Comparison of ENCODE assay signal across 11 cellular contexts in the genomic region with DNA sequence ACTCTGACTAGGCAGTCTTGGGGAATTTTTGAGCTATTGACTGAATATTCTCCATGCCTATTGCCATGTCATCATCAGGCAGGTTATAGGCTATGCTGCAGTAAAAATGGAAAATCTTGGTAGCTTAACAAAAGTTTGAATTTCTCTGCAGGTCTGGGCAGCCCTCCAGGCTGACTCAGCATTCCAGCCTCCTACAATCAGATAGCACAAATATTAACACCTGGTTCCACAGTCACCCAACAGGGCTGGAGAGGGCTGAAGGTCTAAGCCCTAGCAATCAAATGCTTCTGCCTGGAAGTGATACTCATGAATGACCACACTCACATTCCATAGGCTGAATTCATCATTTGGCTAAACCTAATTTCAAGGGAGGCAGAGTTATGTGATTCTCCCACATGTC. TPM values are rescaled to one million over a fixed set of nuclear protein-coding genes. Genes with fewer than 3 reads are reported as not detected.
A peak's percentile ranks its signal among the peaks of the same experiment; 100 is the strongest.
DNase-seq lines count a peak whose midpoint lies in the region; ATAC-seq and TF ChIP-seq lines count a peak whose summit lies in the region.
"Had no signal": no experiment of that assay in that cellular context is flagged by ENCODE, and none has a peak within 500 bp of the region (broad histone marks: within the 10 kb centered on the region; RNA-seq: fewer than 3 reads in every experiment).

No MANE protein-coding gene starts in this region.

- H3K27me3 ChIP-seq in HCT116 (ENCODE audit: insufficient read depth, low read length) (no peaks in the 10 kb centered on the region), thoracic aorta (replicated peaks; ENCODE audit: insufficient read depth) (no peaks in the 10 kb centered on the region)
- H3K27me3 ChIP-seq in CD4-positive, alpha-beta memory T cell (ENCODE audit: insufficient read depth, low read length), result no peaks in the 10 kb centered on the region

- H3K27ac Mint-ChIP-seq in activated T-cell treated with anti-CD3 and anti-CD28 coated beads, Interleukin-2, amount 50 U/mL, for 72 hours, result no peak overlapping the region
- no peak overlapping the region for H3K27ac Mint-ChIP-seq in CD4-positive, alpha-beta memory T cell

- TF ChIP-seq POLR2A in HCT116 (IDR thresholded peaks at IDR 0.05; ENCODE audit: borderline replicate concordance, extremely low read depth, insufficient read depth, insufficient read length), result no peak

- H3K4me1 ChIP-seq in HCT116 (ENCODE audit: control insufficient read depth in 1 of 2, insufficient read depth in 2 of 2, low read length in 2 of 2), result peaks cover 29 to 40% of the 10 kb centered on the region in 2 experiments
- no peaks in the 10 kb centered on the region for H3K4me1 ChIP-seq in thoracic aorta (ENCODE audit: control insufficient read depth in 1 of 2, low read depth in 2 of 2)
- H3K4me1 ChIP-seq in CD4-positive, alpha-beta memory T cell (ENCODE audit: insufficient read depth, low read length), result no peaks in the 10 kb centered on the region

- H3K4me3 ChIP-seq in HCT116 (replicated peaks in 1 of 2; ENCODE audit: low read depth in 1 of 2, low read length in 2 of 2) (peak overlapping the region in 1 of 2 experiments; percentile 41; a peak in 2 of 4 replicates), WI38 (ENCODE audit: low read depth, low read length) (peak overlapping the region; percentile 40), thoracic aorta (no peak overlapping the region)
- no peak overlapping the region for H3K4me3 ChIP-seq in CD4-positive, alpha-beta memory T cell (ENCODE audit: low read length in 2 of 2)

- no peak overlapping the region for H3K4me3 Mint-ChIP-seq in activated T-cell treated with anti-CD3 and anti-CD28 coated beads, Interleukin-2, amount 50 U/mL, for 72 hours
- H3K4me3 Mint-ChIP-seq in CD4-positive, alpha-beta memory T cell, result no peak overlapping the region

- ATAC-seq in HCT116 (peak; percentile 73), thoracic aorta (ENCODE audit: insufficient number of reproducible peaks, low FRiP score, low read depth) (peak; percentile 20)
- ATAC-seq in activated T-cell treated with anti-CD3 and anti-CD28 coated beads, Interleukin-2, amount 50 U/mL, for 72 hours (replicated peaks in 1 of 2), result no peak

- H3K9ac ChIP-seq in HCT116 (ENCODE audit: low read length), result peak overlapping the region; percentile 38

- 0 out of 4 replicates have a peak, but pooled peaks cover 0 to 3% of the 10 kb centered on the region in 2 experiments for H3K36me3 ChIP-seq in HCT116 (ENCODE audit: control insufficient read depth in 1 of 2, insufficient read depth in 2 of 2, low read length in 2 of 2)
- H3K36me3 ChIP-seq in thoracic aorta, result no peaks in the 10 kb centered on the region
- no peaks in the 10 kb centered on the region for H3K36me3 ChIP-seq in CD4-positive, alpha-beta memory T cell (ENCODE audit: insufficient read depth, low read length)

- H3K36me3 Mint-ChIP-seq in activated T-cell treated with anti-CD3 and anti-CD28 coated beads, Interleukin-2, amount 50 U/mL, for 72 hours (ENCODE audit: insufficient read depth in 2 of 2), result no peaks in the 10 kb centered on the region
- H3K36me3 Mint-ChIP-seq in CD4-positive, alpha-beta memory T cell, result no peaks in the 10 kb centered on the region

- peak overlapping the region; percentile 73 for H3K4me2 ChIP-seq in HCT116 (ENCODE audit: low read length)

- no peaks in the 10 kb centered on the region for H3K9me3 ChIP-seq in HCT116 (ENCODE audit: control insufficient read depth in 1 of 2, insufficient read depth in 1 of 2, low read depth in 1 of 2, low read length in 2 of 2)
- no peaks in the 10 kb centered on the region for H3K9me3 ChIP-seq in thoracic aorta
- H3K9me3 ChIP-seq in CD4-positive, alpha-beta memory T cell (ENCODE audit: control insufficient read depth in 1 of 2, low read length in 2 of 2), result no peaks in the 10 kb centered on the region

- TF ChIP-seq RAD21 in HCT116 (IDR thresholded peaks at IDR 0.05; ENCODE audit: low read depth), result no peak

- RAD21 ChIA-PET in HCT116 (lab: Charles Lee; ENCODE audit: low non-redundant PET in 1 of 2, low total read pairs in 2 of 2, uncharacterized antibody in 2 of 2, unreplicated experiment in 2 of 2), result interaction anchor here in 1 of 2 experiments (0.6 kb wide), 1 partner anchor 14 kb away, joined by 4 read pairs; no protein-coding TSS in a partner anchor

- peak overlapping the region; percentile 73 for H3K27ac ChIP-seq in HCT116 (ENCODE audit: low read depth, low read length)
- H3K27ac ChIP-seq in thoracic aorta, result no peak overlapping the region
- no peak overlapping the region for H3K27ac ChIP-seq in CD4-positive, alpha-beta memory T cell (ENCODE audit: low read depth, low read length)

- H3K79me2 ChIP-seq in HCT116 (ENCODE audit: insufficient read depth, low read length), result no peaks in the 10 kb centered on the region

- CTCF ChIA-PET in HCT116 (lab: Charles Lee), result no interaction called here
- CTCF ChIA-PET in CD4-positive, alpha-beta memory T cell (lab: Charles Lee; ENCODE audit: partially characterized antibody), result no interaction called here

- no peaks in the 10 kb centered on the region for H4K20me1 ChIP-seq in HCT116 (ENCODE audit: insufficient read depth)

- no peaks in the 10 kb centered on the region for H3K9me2 ChIP-seq in HCT116 (ENCODE audit: insufficient read depth)

- POLR2A ChIA-PET in HCT116 (lab: Charles Lee), result no interaction called here
- POLR2A ChIA-PET in CD4-positive, alpha-beta memory T cell (lab: Charles Lee; ENCODE audit: partially characterized antibody), result no interaction called here

- peak overlapping the region; percentile 88 for H2AFZ ChIP-seq in HCT116 (ENCODE audit: low read depth, low read length, poor library complexity, severe bottlenecking)

- DNase-seq in HCT116 (ENCODE audit: low read depth, low spot score), result peak; percentile 73
- peak; percentile 99 for DNase-seq in iris pigment epithelial cell (ENCODE audit: low read depth)
- no peak for DNase-seq in thoracic aorta (ENCODE audit: low spot score)
- DNase-seq in activated T-cell treated with anti-CD3 and anti-CD28 coated beads, Interleukin-2, amount 50 U/mL, for 72 hours, result no peak
- DNase-seq in CD4-positive, alpha-beta memory T cell, result no peak
- DNase-seq in Kasumi-1 (lab: John Stamatoyannopoulos, UW), result no peak
- DNase-seq in NCI-H1417 (lab: John Stamatoyannopoulos, UW), result no peak
- DNase-seq: cortex of kidney, NCI-H1417 treated with DMSO at 0.1 percent for 48 hours, SHP77 had no signal

- no TSS peak for BruUV-seq in HCT116 (replicated peaks; lab: Mats Ljungman, UMichigan)

- H3K27me3 Mint-ChIP-seq in activated T-cell treated with anti-CD3 and anti-CD28 coated beads, Interleukin-2, amount 50 U/mL, for 72 hours (ENCODE audit: low read depth), result peaks cover 35% of the 10 kb centered on the region
- H3K27me3 Mint-ChIP-seq in CD4-positive, alpha-beta memory T cell, result peaks cover 5 to 9% of the 10 kb centered on the region in 2 donors

- no peak for TF ChIP-seq CTCF in HCT116 (IDR thresholded peaks at IDR 0.05 in 2 of 3, conservative IDR thresholded peaks at IDR 0.05 in 1 of 3; ENCODE audit: borderline replicate concordance in 1 of 3, insufficient read depth in 1 of 3, low read depth in 2 of 3, low read length in 2 of 3)
- TF ChIP-seq CTCF in WI38 (IDR thresholded peaks at IDR 0.05; ENCODE audit: low read depth, low read length), result no peak
- no peak for TF ChIP-seq CTCF in thoracic aorta (IDR thresholded peaks at IDR 0.05)

- intact Hi-C loops in HCT116 (cut with micrococcal nuclease), result no loop called here
- intact Hi-C loops in CD4-positive, alpha-beta memory T cell (cut with micrococcal nuclease), result no loop called here

- no peaks in the 10 kb centered on the region for H3K4me1 Mint-ChIP-seq in activated T-cell treated with anti-CD3 and anti-CD28 coated beads, Interleukin-2, amount 50 U/mL, for 72 hours (ENCODE audit: low read depth)
- no peaks in the 10 kb centered on the region for H3K4me1 Mint-ChIP-seq in CD4-positive, alpha-beta memory T cell

- H3K9me3 Mint-ChIP-seq in activated T-cell treated with anti-CD3 and anti-CD28 coated beads, Interleukin-2, amount 50 U/mL, for 72 hours, result no peaks in the 10 kb centered on the region
- H3K9me3 Mint-ChIP-seq in CD4-positive, alpha-beta memory T cell, result no peaks in the 10 kb centered on the region

TF ChIP-seq in HCT116, 20 proteins besides CTCF, POLR2A, EP300 and RAD21:
- TF ChIP-seq YY1 (IDR thresholded peaks at IDR 0.05; ENCODE audit: extremely low read depth, insufficient replicate concordance, low read depth, low read length) (no peak), POLR2AphosphoS5 (IDR thresholded peaks at IDR 0.05; ENCODE audit: low read depth, low read length) (0 out of 2 replicates have a peak, but pooled peaks have one; percentile 26)

RNA-seq across cellular contexts. Expression of a gene that starts 9.6 kb away (rescaled TPM):
- 133 TPM for total RNA-seq in HCT116 (2021; ENCODE audit: unreplicated experiment)
- polyA plus RNA-seq in HCT116 (2012), result 34.1 and 53.4 TPM in 2 replicates
- 10 to 100 TPM; 21.9 to 43.2 TPM for total RNA-seq in thoracic aorta
- total RNA-seq in activated T-cell treated with anti-CD3 and anti-CD28 coated beads, Interleukin-2, amount 50 U/mL, for 72 hours, result 10 to 100 TPM; 11.3 to 15.6 TPM
- total RNA-seq in CD4-positive, alpha-beta memory T cell, result 10 to 100 TPM; 38.3 to 41.8 TPM
- 1 to 10 TPM; 5.0 to 7.4 TPM for polyA plus RNA-seq in CD4-positive, alpha-beta memory T cell

Comparison
In these comparisons a context has a peak if more than half of its experiments do, and no peak if none do; other contexts are left out.
1. ATAC-seq: peak in HCT116 (single experiment) and thoracic aorta (single experiment); none in activated T-cell treated with anti-CD3 and anti-CD28 coated beads, Interleukin-2, amount 50 U/mL, for 72 hours (0 of 2).
2. DNase-seq: peak in HCT116 (single experiment) and iris pigment epithelial cell (single experiment); none in thoracic aorta (single experiment), activated T-cell treated with anti-CD3 and anti-CD28 coated beads, Interleukin-2, amount 50 U/mL, for 72 hours (0 of 2), CD4-positive, alpha-beta memory T cell (0 of 5), Kasumi-1 (0 of 2) and NCI-H1417 (0 of 3).